34 cellular contexts compared by ENCODE assay signal in genomic region chr17:75806822-75807500, GRCh38. TPM values are rescaled to one million over a fixed set of nuclear protein-coding genes. Genes with fewer than 3 reads are reported as not detected.
DNase-seq lines count a peak whose midpoint lies in the region; ATAC-seq, FAIRE-seq and TF ChIP-seq lines count a peak whose summit lies in the region.
"Had no signal": no experiment of that assay in that cellular context is flagged by ENCODE, and none has a peak within 500 bp of the region (broad histone marks: within the 10 kb centered on the region; RNA-seq: fewer than 3 reads in every experiment).

No MANE protein-coding gene starts in this region.

- no peaks in the 10 kb centered on the region for H3K9me3 Mint-ChIP-seq in progenitor cell of endocrine pancreas (ENCODE audit: low read depth)
- H3K9me3 Mint-ChIP-seq in CD8-positive, alpha-beta T cell: no peaks in the 10 kb centered on the region
- H3K9me3 Mint-ChIP-seq: activated naive CD8-positive, alpha-beta T cell treated with anti-CD3 and anti-CD28 coated beads, Interleukin-2, amount 50 U/mL, for 24 hours; activated T-cell treated with anti-CD3 and anti-CD28 coated beads, Interleukin-2, amount 50 U/mL, for 72 hours; dendritic cell treated with granulocyte-macrophage colony-stimulating factor and Interleukin-4, amounts not matched to agents 40 ng/mL and 50 ng/mL, for 4 days; IgD-negative memory B cell had no signal

- peak overlapping the region; percentile 45 for H3K27ac Mint-ChIP-seq in progenitor cell of endocrine pancreas
- H3K27ac Mint-ChIP-seq in CD8-positive, alpha-beta T cell: no peak overlapping the region
- H3K27ac Mint-ChIP-seq: activated CD8-positive, alpha-beta memory T cell treated with anti-CD3 and anti-CD28 coated beads, Interleukin-2, amount 10 ng/mL, durations not matched to agents 7 days and 5 days; activated naive CD8-positive, alpha-beta T cell treated with anti-CD3 and anti-CD28 coated beads, Interleukin-2, amount 50 U/mL, for 24 hours; activated T-cell treated with anti-CD3 and anti-CD28 coated beads, Interleukin-2, amount 50 U/mL, for 72 hours; dendritic cell treated with granulocyte-macrophage colony-stimulating factor and Interleukin-4, amounts not matched to agents 40 ng/mL and 50 ng/mL, for 4 days had no signal

- H3K4me1 ChIP-seq in HEK293 (ENCODE audit: control insufficient read depth, insufficient read depth, low read length): peaks cover 9% of the 10 kb centered on the region
- H3K4me1 ChIP-seq in esophagus squamous epithelium: peaks cover 23 to 67% (median 37%) of the 10 kb centered on the region in 3 donors
- H3K4me1 ChIP-seq in right atrium auricular region: peaks cover 0 to 39% of the 10 kb centered on the region in 2 donors
- H3K4me1 ChIP-seq in CD8-positive, alpha-beta T cell (ENCODE audit: insufficient read depth, low read length): no peaks in the 10 kb centered on the region
- H3K4me1 ChIP-seq: foreskin keratinocyte had no signal

- CTCF ChIA-PET in HEK293 (lab: Yijun Ruan, JAX): interaction anchor here (0.6 to 1.6 kb wide), 3 partner anchors 34 to 204 kb away, joined by 3 to 5 read pairs (median 4); no protein-coding TSS in a partner anchor
- CTCF ChIA-PET in CD8-positive, alpha-beta T cell (lab: Charles Lee): no interaction called here

- no peak overlapping the region for H3K4me3 Mint-ChIP-seq in progenitor cell of endocrine pancreas (ENCODE audit: low read depth)
- no peak overlapping the region for H3K4me3 Mint-ChIP-seq in CD8-positive, alpha-beta T cell
- H3K4me3 Mint-ChIP-seq: activated CD8-positive, alpha-beta memory T cell treated with anti-CD3 and anti-CD28 coated beads, Interleukin-2, amount 10 ng/mL, durations not matched to agents 7 days and 5 days; activated naive CD8-positive, alpha-beta T cell treated with anti-CD3 and anti-CD28 coated beads, Interleukin-2, amount 50 U/mL, for 24 hours; activated T-cell treated with anti-CD3 and anti-CD28 coated beads, Interleukin-2, amount 50 U/mL, for 72 hours; dendritic cell treated with granulocyte-macrophage colony-stimulating factor and Interleukin-4, amounts not matched to agents 40 ng/mL and 50 ng/mL, for 4 days; IgD-negative memory B cell had no signal

- DNase-seq in esophagus squamous epithelium (lab: John Stamatoyannopoulos, UW): no peak
- no peak for DNase-seq in right atrium auricular region (ENCODE audit: low spot score)
- DNase-seq in progenitor cell of endocrine pancreas (ENCODE audit: low spot score, unreplicated experiment): no peak
- no peak for DNase-seq in T1000 (lab: John Stamatoyannopoulos, UW)
- DNase-seq in CD8-positive, alpha-beta T cell: no peak
- no peak for DNase-seq in RCC 7860 (ENCODE audit: low spot score)
- no peak for DNase-seq in stimulated activated CD4-positive, alpha-beta T cell treated with anti-CD3 and anti-CD28 coated beads, Interleukin-4, amount 100 ng/mL, for 1 hour
- DNase-seq: ACHN; activated CD4-positive, CD25-positive, alpha-beta regulatory T cell; activated CD8-positive, alpha-beta memory T cell treated with anti-CD3 and anti-CD28 coated beads, Interleukin-2, amount 10 ng/mL, durations not matched to agents 7 days and 5 days; activated naive CD4-positive, alpha-beta T cell; activated naive CD8-positive, alpha-beta T cell treated with anti-CD3 and anti-CD28 coated beads, Interleukin-2, amount 50 U/mL, for 24 hours; activated T-cell treated with anti-CD3 and anti-CD28 coated beads, Interleukin-2, amount 50 U/mL, for 72 hours; BE2C; central memory CD4-positive, alpha-beta T cell; DMS153; foreskin keratinocyte; NCI-H1694; NCI-H446 treated with DMSO at 0.1 percent for 48 hours; NCI-H774; retina; RPMI8226; SK-N-SH; stimulated activated CD4-positive, alpha-beta T cell treated with anti-CD3 and anti-CD28 coated beads, Interleukin-2, amount 100 ng/mL, for 24 hours had no signal

- intact Hi-C loops in esophagus squamous epithelium (cut with DNase I): no loop called here
- intact Hi-C loops in CD8-positive, alpha-beta T cell (cut with DNase I, micrococcal nuclease): no loop called here

- H3K9me3 ChIP-seq in HEK293 (ENCODE audit: control insufficient read depth, insufficient read depth, low read depth, low read length) (no peaks in the 10 kb centered on the region), esophagus squamous epithelium (no peaks in the 10 kb centered on the region), right atrium auricular region (no peaks in the 10 kb centered on the region)
- H3K9me3 ChIP-seq in CD8-positive, alpha-beta T cell (ENCODE audit: low read length): no peaks in the 10 kb centered on the region
- H3K9me3 ChIP-seq: BE2C, esophagus muscularis mucosa, ovary, SK-N-SH, tibial nerve had no signal

- no peak for ATAC-seq in CD8-positive, alpha-beta T cell
- ATAC-seq: activated CD8-positive, alpha-beta memory T cell treated with anti-CD3 and anti-CD28 coated beads, Interleukin-2, amount 10 ng/mL, durations not matched to agents 7 days and 5 days; activated naive CD8-positive, alpha-beta T cell treated with anti-CD3 and anti-CD28 coated beads, Interleukin-2, amount 50 U/mL, for 24 hours; activated T-cell treated with anti-CD3 and anti-CD28 coated beads, Interleukin-2, amount 50 U/mL, for 72 hours; foreskin keratinocyte had no signal

- H3K27me3 ChIP-seq in esophagus squamous epithelium (no peaks in the 10 kb centered on the region), right atrium auricular region (no peaks in the 10 kb centered on the region)
- H3K27me3 ChIP-seq in CD8-positive, alpha-beta T cell (ENCODE audit: insufficient read depth, low read length): no peaks in the 10 kb centered on the region
- H3K27me3 ChIP-seq: BE2C, esophagus muscularis mucosa, foreskin keratinocyte, hepatocyte, ovary, tibial nerve had no signal

- no peak for TF ChIP-seq CTCF in HEK293 (tag by site-specific recombination; IDR thresholded peaks at IDR 0.05)
- TF ChIP-seq CTCF in esophagus squamous epithelium (IDR thresholded peaks at IDR 0.05): no peak
- TF ChIP-seq CTCF in right atrium auricular region (IDR thresholded peaks at IDR 0.05): no peak
- no peak for TF ChIP-seq CTCF in progenitor cell of endocrine pancreas (IDR thresholded peaks at IDR 0.05; ENCODE audit: unreplicated experiment)
- TF ChIP-seq CTCF in CD8-positive, alpha-beta T cell (IDR thresholded peaks at IDR 0.05): no peak

- WGBS in esophagus squamous epithelium, 2 donors: 88 to 90% methylated on average over 1 to 4 of the region's 4 CpGs

- H3K36me3 ChIP-seq in HEK293 (ENCODE audit: control insufficient read depth in 2 of 2, insufficient read depth in 1 of 2, low read length in 2 of 2) (peaks cover 13 to 41% of the 10 kb centered on the region in 2 experiments; a peak in 2 of 3 replicates), esophagus squamous epithelium (peaks cover 0 to 36% (median 5%) of the 10 kb centered on the region in 3 donors), right atrium auricular region (peaks cover 20% of the 10 kb centered on the region)
- H3K36me3 ChIP-seq in CD8-positive, alpha-beta T cell (ENCODE audit: insufficient read depth, low read length): peaks cover 7% of the 10 kb centered on the region
- H3K36me3 ChIP-seq: ovary had no signal

- no peaks in the 10 kb centered on the region for H3K4me1 Mint-ChIP-seq in progenitor cell of endocrine pancreas (ENCODE audit: low read depth)
- H3K4me1 Mint-ChIP-seq in CD8-positive, alpha-beta T cell (ENCODE audit: low read depth): peaks cover 7% of the 10 kb centered on the region

- no peaks in the 10 kb centered on the region for H3K36me3 Mint-ChIP-seq in progenitor cell of endocrine pancreas (ENCODE audit: insufficient read depth)
- H3K36me3 Mint-ChIP-seq in CD8-positive, alpha-beta T cell: peaks cover 33% of the 10 kb centered on the region
- H3K36me3 Mint-ChIP-seq: activated CD8-positive, alpha-beta memory T cell treated with anti-CD3 and anti-CD28 coated beads, Interleukin-2, amount 10 ng/mL, durations not matched to agents 7 days and 5 days had no signal

- H3K27me3 Mint-ChIP-seq in progenitor cell of endocrine pancreas: no peaks in the 10 kb centered on the region
- no peaks in the 10 kb centered on the region for H3K27me3 Mint-ChIP-seq in CD8-positive, alpha-beta T cell (ENCODE audit: low read depth)
- H3K27me3 Mint-ChIP-seq: activated CD8-positive, alpha-beta memory T cell treated with anti-CD3 and anti-CD28 coated beads, Interleukin-2, amount 10 ng/mL, durations not matched to agents 7 days and 5 days; activated naive CD8-positive, alpha-beta T cell treated with anti-CD3 and anti-CD28 coated beads, Interleukin-2, amount 50 U/mL, for 24 hours; dendritic cell treated with granulocyte-macrophage colony-stimulating factor and Interleukin-4, amounts not matched to agents 40 ng/mL and 50 ng/mL, for 4 days; IgD-negative memory B cell had no signal

- H3K4me3 ChIP-seq in HEK293 (ENCODE audit: low read depth, low read length) (no peak overlapping the region), esophagus squamous epithelium (no peak overlapping the region), right atrium auricular region (no peak overlapping the region)
- no peak overlapping the region for H3K4me3 ChIP-seq in CD8-positive, alpha-beta T cell (ENCODE audit: low read depth, low read length)
- H3K4me3 ChIP-seq: esophagus muscularis mucosa, hepatocyte, ovary, smooth muscle cell, tibial nerve had no signal

- TF ChIP-seq POLR2A in esophagus squamous epithelium (IDR thresholded peaks at IDR 0.05): no peak

- FAIRE-seq in RCC 7860 (lab: Jason Lieb, UNC): no peak
- FAIRE-seq: GM12892, TTC549 had no signal

- H3K27ac ChIP-seq in HEK293 (ENCODE audit: extremely low read depth, low read depth, low read length) (peak overlapping the region; percentile 46; the same call in 1 of the 2 replicates), esophagus squamous epithelium (peak overlapping the region; percentile 30 to 91 (median 86)), right atrium auricular region (peak overlapping the region; percentile 83 to 89)
- no peak overlapping the region for H3K27ac ChIP-seq in CD8-positive, alpha-beta T cell (ENCODE audit: low read depth, low read length)
- H3K27ac ChIP-seq: foreskin keratinocyte, hepatocyte, ovary had no signal

- POLR2A ChIA-PET in HEK293 (lab: Yijun Ruan, JAX): interaction anchor here (0.5 to 2.8 kb wide), 6 partner anchors 10 to 703 kb away, joined by 3 to 10 read pairs (median 4); partner anchors contain the start of gene WBP2
- POLR2A ChIA-PET in CD8-positive, alpha-beta T cell (lab: Charles Lee): interaction anchor here (0.9 kb wide), 1 partner anchor 16 kb away, joined by 3 read pairs; no protein-coding TSS in a partner anchor

RNA-seq across cellular contexts. Expression of gene UNK, which starts 22.4 kb away (rescaled TPM):
- 10 to 100 TPM; 14.8 to 27.3 (median 20.4) TPM for total RNA-seq in esophagus squamous epithelium
- 10 to 100 TPM; 18.8 to 25.3 TPM for total RNA-seq in right atrium auricular region
- total RNA-seq in progenitor cell of endocrine pancreas: 70.0 and 72.8 TPM in 2 replicates
- total RNA-seq in CD8-positive, alpha-beta T cell: 10 to 100 TPM; 37.3 to 42.8 TPM

RNA-seq across cellular contexts. Expression of gene UNC13D, which starts 37.2 kb away (rescaled TPM):
- total RNA-seq in esophagus squamous epithelium (10 to 100 TPM; 16.5 to 21.5 (median 16.9) TPM), right atrium auricular region (10 to 100 TPM; 11.1 to 25.9 TPM), progenitor cell of endocrine pancreas (2.7 and 3.1 TPM in 2 replicates)
- 100 to 1,000 TPM; 123 to 124 TPM for total RNA-seq in CD8-positive, alpha-beta T cell

RNA-seq across cellular contexts. Expression of gene GALK1, which starts 42.0 kb away (rescaled TPM):
- total RNA-seq in esophagus squamous epithelium: 10 to 100 TPM; 16.4 to 30.9 (median 20.2) TPM
- total RNA-seq in right atrium auricular region: 10 to 100 TPM; 19.6 to 21.0 TPM
- 11.2 and 12.7 TPM in 2 replicates for total RNA-seq in progenitor cell of endocrine pancreas
- total RNA-seq in CD8-positive, alpha-beta T cell: 1 to 10 TPM; 3.4 to 3.7 TPM

RNA-seq across cellular contexts. Expression of gene WBP2, which starts 48.2 kb away (rescaled TPM):
- total RNA-seq in esophagus squamous epithelium (10 to 100 TPM; 24.9 to 44.2 (median 36.9) TPM), right atrium auricular region (100 to 1,000 TPM in 1 of 2 donors, 10 to 100 TPM in 1; 100.0 to 163 TPM), progenitor cell of endocrine pancreas (47.9 and 57.7 TPM in 2 replicates)
- total RNA-seq in CD8-positive, alpha-beta T cell: 10 to 100 TPM; 69.1 to 80.2 TPM

Comparison
In these comparisons a context has a peak if more than half of its experiments do, and no peak if none do; other contexts are left out.
1. RNA of gene UNC13D, which starts 37.2 kb away (total RNA-seq): 123 to 124 TPM in CD8-positive, alpha-beta T cell; 11.1 to 25.9 TPM in right atrium auricular region, 16.5 to 21.5 TPM in esophagus squamous epithelium and 2.7 to 3.1 TPM in progenitor cell of endocrine pancreas; every median in the first group is over 4 times any median in the second.